In the genomic region with DNA sequence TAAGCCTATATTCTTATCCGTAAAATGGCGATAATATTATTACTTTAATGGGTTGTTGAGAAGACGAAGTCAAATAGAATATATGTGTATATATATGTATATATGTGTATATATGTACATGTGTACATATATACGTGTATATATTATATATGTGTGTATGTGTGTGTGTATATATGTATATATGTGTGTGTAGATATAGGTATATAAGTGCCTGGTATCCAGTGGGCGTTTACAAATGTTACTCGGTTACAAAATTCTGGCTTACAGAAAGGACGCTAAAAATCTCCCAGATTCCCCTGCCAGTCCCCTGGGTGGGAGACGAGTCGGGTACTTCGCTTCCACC, we compare ENCODE assay signal across 8 cellular contexts. TPM values are rescaled to one million over a fixed set of nuclear protein-coding genes. Genes with fewer than 3 reads are reported as not detected.
DNase-seq lines count a peak whose midpoint lies in the region; ATAC-seq and TF ChIP-seq lines count a peak whose summit lies in the region.

No MANE protein-coding gene starts in this region.

- peaks cover 11% of the 10 kb centered on the region for H3K4me1 ChIP-seq in testis

- DNase-seq in AG09309 (ENCODE audit: low read depth): no peak
- DNase-seq in WTC11 (ENCODE audit: low spot score): no peak
- DNase-seq in immature natural killer cell: no peak
- DNase-seq in testis: no peak
- DNase-seq in foreskin melanocyte: no peak
- DNase-seq in C1 segment of cervical spinal cord (lab: John Stamatoyannopoulos, UW): no peak
- no peak for DNase-seq in NCI-H510A treated with DMSO at 0.1 percent for 48 hours (lab: John Stamatoyannopoulos, UW)

- H3K4me3 Mint-ChIP-seq in WTC11 (peak overlapping the region; percentile 95), immature natural killer cell (peak overlapping the region; percentile 92 to 96 (median 95))

- WGBS in testis, 2 donors: 9 to 17% methylated on average over 10 of the region's 10 CpGs

- no peak overlapping the region for H3K27ac Mint-ChIP-seq in WTC11
- H3K27ac Mint-ChIP-seq in immature natural killer cell: peak overlapping the region in 4 of 6 donors; percentile 36 to 90 (median 72)

- H3K4me3 ChIP-seq in AG09309 (ENCODE audit: control insufficient read depth, low read depth, low read length) (peak overlapping the region; percentile 60), testis (peak overlapping the region; percentile 81 to 97)

- H3K27ac ChIP-seq in testis: peak overlapping the region; percentile 84 to 93

- no peaks in the 10 kb centered on the region for H3K9me3 ChIP-seq in testis

- TF ChIP-seq POLR2A in testis (IDR thresholded peaks at IDR 0.05): no peak

- peak; percentile 18 for ATAC-seq in GM21529 (IDR thresholded peaks at IDR 0.05; ENCODE audit: unreplicated experiment)
- ATAC-seq in WTC11: no peak

- H3K27me3 ChIP-seq in testis: no peaks in the 10 kb centered on the region

- H3K27me3 Mint-ChIP-seq in WTC11 (ENCODE audit: low read depth): peaks cover 4% of the 10 kb centered on the region
- H3K27me3 Mint-ChIP-seq in immature natural killer cell (ENCODE audit: low read depth in 3 of 3): peaks cover 0 to 5% (median 0%) of the 10 kb centered on the region in 3 donors

- no peaks in the 10 kb centered on the region for H3K36me3 ChIP-seq in testis (ENCODE audit: low read depth, missing control alignments)

- intact Hi-C loops in testis (cut with DNase I; ENCODE audit: low total_unique reads): no loop called here

- TF ChIP-seq CTCF in AG09309 (IDR thresholded peaks at IDR 0.05; ENCODE audit: control insufficient read depth, insufficient read depth, low read depth, low read length, missing control alignments) (no peak), WTC11 (IDR thresholded peaks at IDR 0.05) (no peak), testis (IDR thresholded peaks at IDR 0.05) (no peak)

- CTCF ChIA-PET in WTC11 (lab: Charles Lee): interaction anchor here (0.7 to 1.7 kb wide), 6 partner anchors 32 to 285 kb away, joined by 3 to 11 read pairs (median 4); no protein-coding TSS in a partner anchor

- POLR2A ChIA-PET in WTC11 (lab: Charles Lee): interaction anchor here (1.0 to 1.4 kb wide), 2 partner anchors 35 to 186 kb away, joined by 3 to 4 read pairs; no protein-coding TSS in a partner anchor

- H3K36me3 Mint-ChIP-seq in WTC11 (no peaks in the 10 kb centered on the region), immature natural killer cell (no peaks in the 10 kb centered on the region)

- H3K4me1 Mint-ChIP-seq in WTC11: peaks cover 13% of the 10 kb centered on the region
- peaks cover 13 to 25% of the 10 kb centered on the region in 2 donors for H3K4me1 Mint-ChIP-seq in immature natural killer cell

- H3K9me3 Mint-ChIP-seq in WTC11: no peaks in the 10 kb centered on the region
- H3K9me3 Mint-ChIP-seq in immature natural killer cell: no peaks in the 10 kb centered on the region

TF ChIP-seq in WTC11, 78 proteins besides CTCF, POLR2A, EP300 and RAD21:
- TF ChIP-seq HMGA2 (CRISPR knock-in tag; IDR thresholded peaks at IDR 0.05): no peak
- TF ChIP-seq, protein P1, sequence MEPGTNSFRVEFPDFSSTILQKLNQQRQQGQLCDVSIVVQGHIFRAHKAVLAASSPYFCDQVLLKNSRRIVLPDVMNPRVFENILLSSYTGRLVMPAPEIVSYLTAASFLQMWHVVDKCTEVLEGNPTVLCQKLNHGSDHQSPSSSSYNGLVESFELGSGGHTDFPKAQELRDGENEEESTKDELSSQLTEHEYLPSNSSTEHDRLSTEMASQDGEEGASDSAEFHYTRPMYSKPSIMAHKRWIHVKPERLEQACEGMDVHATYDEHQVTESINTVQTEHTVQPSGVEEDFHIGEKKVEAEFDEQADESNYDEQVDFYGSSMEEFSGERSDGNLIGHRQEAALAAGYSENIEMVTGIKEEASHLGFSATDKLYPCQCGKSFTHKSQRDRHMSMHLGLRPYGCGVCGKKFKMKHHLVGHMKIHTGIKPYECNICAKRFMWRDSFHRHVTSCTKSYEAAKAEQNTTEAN (CRISPR knock-in tag; IDR thresholded peaks at IDR 0.05): no peak
- TF ChIP-seq, protein P2, sequence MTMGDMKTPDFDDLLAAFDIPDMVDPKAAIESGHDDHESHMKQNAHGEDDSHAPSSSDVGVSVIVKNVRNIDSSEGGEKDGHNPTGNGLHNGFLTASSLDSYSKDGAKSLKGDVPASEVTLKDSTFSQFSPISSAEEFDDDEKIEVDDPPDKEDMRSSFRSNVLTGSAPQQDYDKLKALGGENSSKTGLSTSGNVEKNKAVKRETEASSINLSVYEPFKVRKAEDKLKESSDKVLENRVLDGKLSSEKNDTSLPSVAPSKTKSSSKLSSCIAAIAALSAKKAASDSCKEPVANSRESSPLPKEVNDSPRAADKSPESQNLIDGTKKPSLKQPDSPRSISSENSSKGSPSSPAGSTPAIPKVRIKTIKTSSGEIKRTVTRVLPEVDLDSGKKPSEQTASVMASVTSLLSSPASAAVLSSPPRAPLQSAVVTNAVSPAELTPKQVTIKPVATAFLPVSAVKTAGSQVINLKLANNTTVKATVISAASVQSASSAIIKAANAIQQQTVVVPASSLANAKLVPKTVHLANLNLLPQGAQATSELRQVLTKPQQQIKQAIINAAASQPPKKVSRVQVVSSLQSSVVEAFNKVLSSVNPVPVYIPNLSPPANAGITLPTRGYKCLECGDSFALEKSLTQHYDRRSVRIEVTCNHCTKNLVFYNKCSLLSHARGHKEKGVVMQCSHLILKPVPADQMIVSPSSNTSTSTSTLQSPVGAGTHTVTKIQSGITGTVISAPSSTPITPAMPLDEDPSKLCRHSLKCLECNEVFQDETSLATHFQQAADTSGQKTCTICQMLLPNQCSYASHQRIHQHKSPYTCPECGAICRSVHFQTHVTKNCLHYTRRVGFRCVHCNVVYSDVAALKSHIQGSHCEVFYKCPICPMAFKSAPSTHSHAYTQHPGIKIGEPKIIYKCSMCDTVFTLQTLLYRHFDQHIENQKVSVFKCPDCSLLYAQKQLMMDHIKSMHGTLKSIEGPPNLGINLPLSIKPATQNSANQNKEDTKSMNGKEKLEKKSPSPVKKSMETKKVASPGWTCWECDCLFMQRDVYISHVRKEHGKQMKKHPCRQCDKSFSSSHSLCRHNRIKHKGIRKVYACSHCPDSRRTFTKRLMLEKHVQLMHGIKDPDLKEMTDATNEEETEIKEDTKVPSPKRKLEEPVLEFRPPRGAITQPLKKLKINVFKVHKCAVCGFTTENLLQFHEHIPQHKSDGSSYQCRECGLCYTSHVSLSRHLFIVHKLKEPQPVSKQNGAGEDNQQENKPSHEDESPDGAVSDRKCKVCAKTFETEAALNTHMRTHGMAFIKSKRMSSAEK (CRISPR knock-in tag; IDR thresholded peaks at IDR 0.05; ENCODE audit: borderline replicate concordance): no peak
- TF ChIP-seq, protein P3, sequence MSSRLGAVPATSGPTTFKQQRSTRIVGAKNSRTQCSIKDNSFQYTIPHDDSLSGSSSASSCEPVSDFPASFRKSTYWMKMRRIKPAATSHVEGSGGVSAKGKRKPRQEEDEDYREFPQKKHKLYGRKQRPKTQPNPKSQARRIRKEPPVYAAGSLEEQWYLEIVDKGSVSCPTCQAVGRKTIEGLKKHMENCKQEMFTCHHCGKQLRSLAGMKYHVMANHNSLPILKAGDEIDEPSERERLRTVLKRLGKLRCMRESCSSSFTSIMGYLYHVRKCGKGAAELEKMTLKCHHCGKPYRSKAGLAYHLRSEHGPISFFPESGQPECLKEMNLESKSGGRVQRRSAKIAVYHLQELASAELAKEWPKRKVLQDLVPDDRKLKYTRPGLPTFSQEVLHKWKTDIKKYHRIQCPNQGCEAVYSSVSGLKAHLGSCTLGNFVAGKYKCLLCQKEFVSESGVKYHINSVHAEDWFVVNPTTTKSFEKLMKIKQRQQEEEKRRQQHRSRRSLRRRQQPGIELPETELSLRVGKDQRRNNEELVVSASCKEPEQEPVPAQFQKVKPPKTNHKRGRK (CRISPR knock-in tag; IDR thresholded peaks at IDR 0.05; ENCODE audit: borderline replicate concordance): no peak
- TF ChIP-seq, protein P4, sequence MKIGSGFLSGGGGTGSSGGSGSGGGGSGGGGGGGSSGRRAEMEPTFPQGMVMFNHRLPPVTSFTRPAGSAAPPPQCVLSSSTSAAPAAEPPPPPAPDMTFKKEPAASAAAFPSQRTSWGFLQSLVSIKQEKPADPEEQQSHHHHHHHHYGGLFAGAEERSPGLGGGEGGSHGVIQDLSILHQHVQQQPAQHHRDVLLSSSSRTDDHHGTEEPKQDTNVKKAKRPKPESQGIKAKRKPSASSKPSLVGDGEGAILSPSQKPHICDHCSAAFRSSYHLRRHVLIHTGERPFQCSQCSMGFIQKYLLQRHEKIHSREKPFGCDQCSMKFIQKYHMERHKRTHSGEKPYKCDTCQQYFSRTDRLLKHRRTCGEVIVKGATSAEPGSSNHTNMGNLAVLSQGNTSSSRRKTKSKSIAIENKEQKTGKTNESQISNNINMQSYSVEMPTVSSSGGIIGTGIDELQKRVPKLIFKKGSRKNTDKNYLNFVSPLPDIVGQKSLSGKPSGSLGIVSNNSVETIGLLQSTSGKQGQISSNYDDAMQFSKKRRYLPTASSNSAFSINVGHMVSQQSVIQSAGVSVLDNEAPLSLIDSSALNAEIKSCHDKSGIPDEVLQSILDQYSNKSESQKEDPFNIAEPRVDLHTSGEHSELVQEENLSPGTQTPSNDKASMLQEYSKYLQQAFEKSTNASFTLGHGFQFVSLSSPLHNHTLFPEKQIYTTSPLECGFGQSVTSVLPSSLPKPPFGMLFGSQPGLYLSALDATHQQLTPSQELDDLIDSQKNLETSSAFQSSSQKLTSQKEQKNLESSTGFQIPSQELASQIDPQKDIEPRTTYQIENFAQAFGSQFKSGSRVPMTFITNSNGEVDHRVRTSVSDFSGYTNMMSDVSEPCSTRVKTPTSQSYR (CRISPR knock-in tag; IDR thresholded peaks at IDR 0.05): no peak

RNA-seq across cellular contexts. Expression of a gene that starts 0.3 kb away (rescaled TPM):
- total RNA-seq in WTC11 (2021): 33.6 to 40.5 TPM (median 37.5 TPM) in 3 replicates
- polyA plus RNA-seq in immature natural killer cell: 10 to 100 TPM in 2 of 3 donors, 1 to 10 TPM in 1; 8.2 to 15.5 (median 13.8) TPM
- total RNA-seq in testis: 10 to 100 TPM; 58.0 to 61.1 TPM
- polyA plus RNA-seq in testis (ENCODE audit: insufficient read depth, low read depth, low replicate concordance): 155 TPM
